In genomic region chr16:53933407-53933806, GRCh38 we compare ENCODE assay signal across 13 cellular contexts.
DNase-seq lines count a peak whose midpoint lies in the region; ATAC-seq and TF ChIP-seq lines count a peak whose summit lies in the region.
"Had no signal": no experiment of that assay in that cellular context is flagged by ENCODE, and none has a peak within 500 bp of the region (broad histone marks: within the 10 kb centered on the region; RNA-seq: fewer than 3 reads in every experiment).

No MANE protein-coding gene starts in this region.

- H3K4me1 ChIP-seq in GM23338 (ENCODE audit: insufficient read depth): no peaks in the 10 kb centered on the region

- H3K27me3 Mint-ChIP-seq in GM23338 (ENCODE audit: insufficient read depth, low read depth, poor library complexity): peaks cover 3% of the 10 kb centered on the region
- no peaks in the 10 kb centered on the region for H3K27me3 Mint-ChIP-seq in activated T-helper 1 cell treated with anti-CD3 and anti-CD28 coated beads, Interleukin-12 subunit alpha, Interleukin-12 subunit beta, Interleukin-2, Interleukin-4 antibody, amounts not matched to agents 30 ng/mL and 10 ng/mL and 1 ng/mL, durations not matched to agents 14 hours and 24 hours and 36 hours (ENCODE audit: insufficient read depth)
- H3K27me3 Mint-ChIP-seq in osteocyte (ENCODE audit: unreplicated experiment): no peaks in the 10 kb centered on the region

- no peak overlapping the region for H3K4me3 Mint-ChIP-seq in GM23338
- peak overlapping the region; percentile 12 for H3K4me3 Mint-ChIP-seq in activated T-helper 1 cell treated with anti-CD3 and anti-CD28 coated beads, Interleukin-12 subunit alpha, Interleukin-12 subunit beta, Interleukin-2, Interleukin-4 antibody, amounts not matched to agents 30 ng/mL and 10 ng/mL and 1 ng/mL, durations not matched to agents 14 hours and 24 hours and 36 hours
- no peak overlapping the region for H3K4me3 Mint-ChIP-seq in osteocyte (ENCODE audit: unreplicated experiment)
- H3K4me3 Mint-ChIP-seq: HFFc6 had no signal

- DNase-seq in NCI-H510A treated with DMSO at 0.1 percent for 48 hours (lab: John Stamatoyannopoulos, UW) (peak; percentile 51), NCI-H510A (lab: John Stamatoyannopoulos, UW) (no peak), GM23338 (ENCODE audit: low spot score) (no peak), osteocyte (ENCODE audit: extremely low spot score, unreplicated experiment) (no peak), NCI-H524 (lab: John Stamatoyannopoulos, UW) (no peak)
- DNase-seq in activated T-helper 1 cell treated with anti-CD3 and anti-CD28 coated beads, Interleukin-12 subunit alpha, Interleukin-12 subunit beta, Interleukin-2, Interleukin-4 antibody, amounts not matched to agents 30 ng/mL and 10 ng/mL and 1 ng/mL, durations not matched to agents 14 hours and 24 hours and 36 hours (ENCODE audit: low spot score): no peak
- DNase-seq: HFFc6, NCI-H1048, NCI-H2029 treated with DMSO at 0.1 percent for 48 hours, NCI-H226, PC-3 had no signal

- H3K4me2 ChIP-seq in GM23338: no peak overlapping the region

- ATAC-seq in GM23338: no peak
- no peak for ATAC-seq in HG03457 (IDR thresholded peaks at IDR 0.05; ENCODE audit: unreplicated experiment)
- ATAC-seq: PC-3 had no signal

- no peaks in the 10 kb centered on the region; the same call in 1 of the 2 replicates for H4K20me1 ChIP-seq in GM23338 (replicated peaks; ENCODE audit: insufficient read depth)

- TF ChIP-seq CTCF in GM23338 (conservative IDR thresholded peaks at IDR 0.05; ENCODE audit: low read depth in 2 of 2) (no peak), osteocyte (IDR thresholded peaks at IDR 0.05) (no peak)

- no peak overlapping the region for H2AFZ ChIP-seq in GM23338

- no peaks in the 10 kb centered on the region for H3K36me3 ChIP-seq in GM23338 (ENCODE audit: insufficient read depth)

- H3K4me3 ChIP-seq in GM23338: no peak overlapping the region

- H3K9me3 Mint-ChIP-seq in GM23338 (no peaks in the 10 kb centered on the region), osteocyte (ENCODE audit: unreplicated experiment) (no peaks in the 10 kb centered on the region)
- no peaks in the 10 kb centered on the region for H3K9me3 Mint-ChIP-seq in activated T-helper 1 cell treated with anti-CD3 and anti-CD28 coated beads, Interleukin-12 subunit alpha, Interleukin-12 subunit beta, Interleukin-2, Interleukin-4 antibody, amounts not matched to agents 30 ng/mL and 10 ng/mL and 1 ng/mL, durations not matched to agents 14 hours and 24 hours and 36 hours
- H3K9me3 Mint-ChIP-seq: HFFc6 had no signal

- H3K9me2 ChIP-seq in GM23338 (ENCODE audit: insufficient read depth): no peaks in the 10 kb centered on the region

- H3K36me3 Mint-ChIP-seq in GM23338 (ENCODE audit: low read depth) (no peaks in the 10 kb centered on the region), osteocyte (ENCODE audit: unreplicated experiment) (peaks cover 12% of the 10 kb centered on the region)
- peaks cover 4% of the 10 kb centered on the region for H3K36me3 Mint-ChIP-seq in activated T-helper 1 cell treated with anti-CD3 and anti-CD28 coated beads, Interleukin-12 subunit alpha, Interleukin-12 subunit beta, Interleukin-2, Interleukin-4 antibody, amounts not matched to agents 30 ng/mL and 10 ng/mL and 1 ng/mL, durations not matched to agents 14 hours and 24 hours and 36 hours (ENCODE audit: low read depth)

- peak overlapping the region; percentile 1; the same call in 1 of the 2 replicates for H3K27ac Mint-ChIP-seq in GM23338
- no peak overlapping the region for H3K27ac Mint-ChIP-seq in activated T-helper 1 cell treated with anti-CD3 and anti-CD28 coated beads, Interleukin-12 subunit alpha, Interleukin-12 subunit beta, Interleukin-2, Interleukin-4 antibody, amounts not matched to agents 30 ng/mL and 10 ng/mL and 1 ng/mL, durations not matched to agents 14 hours and 24 hours and 36 hours
- peak overlapping the region; percentile 29 for H3K27ac Mint-ChIP-seq in osteocyte (ENCODE audit: unreplicated experiment)
- H3K27ac Mint-ChIP-seq: HFFc6 had no signal

- no peak overlapping the region for H3K27ac ChIP-seq in GM23338 (ENCODE audit: low read depth)
- H3K27ac ChIP-seq: C4-2B had no signal

- H3K4me1 Mint-ChIP-seq in GM23338: peaks cover 2% of the 10 kb centered on the region; the same call in 1 of the 3 replicates
- H3K4me1 Mint-ChIP-seq in activated T-helper 1 cell treated with anti-CD3 and anti-CD28 coated beads, Interleukin-12 subunit alpha, Interleukin-12 subunit beta, Interleukin-2, Interleukin-4 antibody, amounts not matched to agents 30 ng/mL and 10 ng/mL and 1 ng/mL, durations not matched to agents 14 hours and 24 hours and 36 hours (ENCODE audit: low read depth): peaks cover 10% of the 10 kb centered on the region
- peaks cover 10% of the 10 kb centered on the region for H3K4me1 Mint-ChIP-seq in osteocyte (ENCODE audit: unreplicated experiment)

- no peaks in the 10 kb centered on the region for H3K79me2 ChIP-seq in GM23338 (replicated peaks; ENCODE audit: insufficient read depth)

- no peaks in the 10 kb centered on the region for H3F3A ChIP-seq in GM23338 (replicated peaks; ENCODE audit: low read depth)

- no peaks in the 10 kb centered on the region for H3K27me3 ChIP-seq in GM23338 (ENCODE audit: insufficient read depth)

- intact Hi-C loops in activated T-helper 1 cell treated with anti-CD3 and anti-CD28 coated beads, Interleukin-12 subunit alpha, Interleukin-12 subunit beta, Interleukin-2, Interleukin-4 antibody, amounts not matched to agents 30 ng/mL and 10 ng/mL and 1 ng/mL, durations not matched to agents 14 hours and 24 hours and 36 hours (cut with micrococcal nuclease): no loop called here

TF ChIP-seq in GM23338, 12 proteins besides CTCF, POLR2A, EP300 and RAD21:
- TF ChIP-seq EZH2 (IDR thresholded peaks at IDR 0.05; ENCODE audit: low read depth, unreplicated experiment): no peak
- no peak for TF ChIP-seq STAT1 (IDR thresholded peaks at IDR 0.05; ENCODE audit: unreplicated experiment)
- TF ChIP-seq ETS1 (IDR thresholded peaks at IDR 0.05): no peak
- TF ChIP-seq EZH2phosphoT487 (IDR thresholded peaks at IDR 0.05; ENCODE audit: unreplicated experiment): no peak
- no peak for TF ChIP-seq NANOG (IDR thresholded peaks at IDR 0.05; ENCODE audit: borderline replicate concordance)
- no peak for TF ChIP-seq JUNB (IDR thresholded peaks at IDR 0.05; ENCODE audit: unreplicated experiment)
- TF ChIP-seq ZNF331 (CRISPR knock-in tag; IDR thresholded peaks at IDR 0.05; ENCODE audit: low read depth): no peak
